In genomic region chr10:95655571-95656290, GRCh38 we compare ENCODE assay signal across 8 cellular contexts. TPM values are rescaled to one million over a fixed set of nuclear protein-coding genes. Genes with fewer than 3 reads are reported as not detected.
DNase-seq lines count a peak whose midpoint lies in the region; ATAC-seq and TF ChIP-seq lines count a peak whose summit lies in the region.

No MANE protein-coding gene starts in this region.

- intact Hi-C loops in left cardiac atrium (cut with DNase I) (no loop called here), prostate gland (cut with DNase I) (no loop called here)

- in situ Hi-C loops in G401 (cut with HindIII; ENCODE audit: low sequenced_read_pairs) = no loop called here

- H3K4me3 Mint-ChIP-seq in activated T-helper 17 cell treated with anti-CD3 and anti-CD28 coated beads, Interleukin-2, amount 50 U/mL, for 72 hours = peak overlapping the region; percentile 99

- H3K27me3 Mint-ChIP-seq in activated T-helper 17 cell treated with anti-CD3 and anti-CD28 coated beads, Interleukin-2, amount 50 U/mL, for 72 hours = no peaks in the 10 kb centered on the region

- H3K27ac Mint-ChIP-seq in activated T-helper 17 cell treated with anti-CD3 and anti-CD28 coated beads, Interleukin-2, amount 50 U/mL, for 72 hours = peak overlapping the region; percentile 98

- H3K4me3 ChIP-seq in prostate gland = peak overlapping the region; percentile 79 to 82

- no peaks in the 10 kb centered on the region for H3K27me3 ChIP-seq in prostate gland (replicated peaks; ENCODE audit: insufficient read depth)

- DNase-seq in G401 (ENCODE audit: low spot score) (peak; percentile 33), left cardiac atrium (no peak), prostate gland (ENCODE audit: low spot score) (peak; percentile 9), NCI-H1092 (lab: John Stamatoyannopoulos, UW) (no peak)
- DNase-seq in activated CD4-positive, CD25-positive, alpha-beta regulatory T cell treated with anti-CD3 and anti-CD28 coated beads, Interleukin-2, amount 50 U/mL, for 72 hours = no peak

- H3K36me3 Mint-ChIP-seq in activated T-helper 17 cell treated with anti-CD3 and anti-CD28 coated beads, Interleukin-2, amount 50 U/mL, for 72 hours (ENCODE audit: low read depth) = peaks cover 45% of the 10 kb centered on the region

- peak overlapping the region; percentile 67 for H3K27ac ChIP-seq in KOPT-K1 (ENCODE audit: low read depth, low read length, poor library complexity, severe bottlenecking)
- H3K27ac ChIP-seq in prostate gland = peak overlapping the region; percentile 57 to 60

- peaks cover 28% of the 10 kb centered on the region for H3K36me3 ChIP-seq in KOPT-K1 (ENCODE audit: insufficient read depth, low read length)
- no peaks in the 10 kb centered on the region for H3K36me3 ChIP-seq in prostate gland

- 14% methylated on average over 11 of the region's 23 CpGs for WGBS in prostate gland

- peaks cover 11% of the 10 kb centered on the region for H3K9me3 Mint-ChIP-seq in activated T-helper 17 cell treated with anti-CD3 and anti-CD28 coated beads, Interleukin-2, amount 50 U/mL, for 72 hours

- ATAC-seq in GM21390 (IDR thresholded peaks at IDR 0.05; ENCODE audit: unreplicated experiment) (peak; percentile 10), left cardiac atrium (peak; percentile 14 to 30)
- peak; percentile 47 for ATAC-seq in activated T-helper 17 cell treated with anti-CD3 and anti-CD28 coated beads, Interleukin-2, amount 50 U/mL, for 72 hours (replicated peaks)

- TF ChIP-seq POLR2A in prostate gland (IDR thresholded peaks at IDR 0.05) = no peak

- peaks cover 27% of the 10 kb centered on the region for H3K4me1 Mint-ChIP-seq in activated T-helper 17 cell treated with anti-CD3 and anti-CD28 coated beads, Interleukin-2, amount 50 U/mL, for 72 hours

- H3K9me3 ChIP-seq in KOPT-K1 (ENCODE audit: insufficient read depth, low read length, poor library complexity, severe bottlenecking) = peaks cover 8% of the 10 kb centered on the region
- H3K9me3 ChIP-seq in prostate gland = no peaks in the 10 kb centered on the region

- no peak for TF ChIP-seq CTCF in prostate gland (IDR thresholded peaks at IDR 0.05)

- no peaks in the 10 kb centered on the region for H3K4me1 ChIP-seq in prostate gland (replicated peaks)

RNA-seq across cellular contexts. Expression of gene ALDH18A1, which starts 0.8 kb away (rescaled TPM):
- 151 and 164 TPM in 2 replicates for total RNA-seq in G401 (2014; rRNA removed; shearing (Covaris generic))
- total RNA-seq in activated T-helper 17 cell treated with anti-CD3 and anti-CD28 coated beads, Interleukin-2, amount 50 U/mL, for 72 hours = 10 to 100 TPM; 58.9 to 98.5 TPM
- total RNA-seq in left cardiac atrium (10 to 100 TPM; 18.7 to 26.0 TPM), prostate gland (10 to 100 TPM; 33.7 to 55.1 TPM)

RNA-seq across cellular contexts. Expression of gene TCTN3, which starts 38.0 kb away (rescaled TPM):
- 46.0 and 51.1 TPM in 2 replicates for total RNA-seq in G401 (2014; rRNA removed; shearing (Covaris generic))
- total RNA-seq in activated T-helper 17 cell treated with anti-CD3 and anti-CD28 coated beads, Interleukin-2, amount 50 U/mL, for 72 hours = 10 to 100 TPM; 20.3 to 40.6 TPM
- total RNA-seq in left cardiac atrium (10 to 100 TPM; 13.4 to 20.2 TPM), prostate gland (10 to 100 TPM; 27.7 to 44.9 TPM)

Comparison
In these comparisons a context has a peak if more than half of its experiments do, and no peak if none do; other contexts are left out.
1. DNase-seq: peak in G401 (single experiment) and prostate gland (single experiment); none in left cardiac atrium (single experiment), NCI-H1092 (single experiment) and activated CD4-positive, CD25-positive, alpha-beta regulatory T cell treated with anti-CD3 and anti-CD28 coated beads, Interleukin-2, amount 50 U/mL, for 72 hours (single experiment).
2. Peak in every context shown above with its lines, with median percentiles within 50 percentile points of each other: ATAC-seq.